In the genomic region with DNA sequence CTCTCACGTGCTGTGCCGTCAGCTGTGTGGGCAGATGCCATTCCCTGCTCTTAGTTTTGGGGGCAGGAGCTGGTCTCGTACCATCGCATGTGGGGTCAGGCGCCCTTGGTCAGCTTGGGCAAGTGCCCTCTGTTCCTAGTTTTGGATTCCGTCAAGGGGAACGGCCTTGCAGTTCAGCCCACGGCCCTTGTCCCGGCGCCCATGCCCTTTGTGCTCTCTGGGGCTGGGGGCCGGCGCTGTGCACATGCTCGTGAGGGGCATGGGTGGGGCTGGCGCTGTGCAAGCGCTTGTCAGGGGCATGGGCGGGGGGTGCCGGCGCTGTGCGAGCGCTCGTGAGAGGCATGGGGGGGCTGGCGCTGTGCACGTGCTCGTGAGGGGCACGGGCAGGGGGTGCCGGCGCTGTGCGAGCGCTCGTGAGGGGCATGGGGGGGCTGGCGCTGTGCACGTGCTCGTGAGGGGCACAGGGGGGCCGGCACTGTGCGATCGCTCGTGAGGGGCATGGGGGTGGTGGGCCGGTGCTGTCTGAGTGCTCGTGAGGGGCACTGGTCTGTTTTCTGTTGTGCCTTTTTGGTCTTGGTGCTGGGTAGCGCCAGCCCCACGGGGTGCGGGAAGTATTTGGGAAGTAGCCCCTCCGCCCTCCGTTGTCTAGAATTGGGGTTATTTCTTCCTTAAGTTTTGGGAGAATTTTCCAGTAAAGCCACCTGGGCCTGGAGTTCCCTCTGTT, we compare ENCODE assay signal across 34 cellular contexts.
"Had no signal": no experiment of that assay in that cellular context is flagged by ENCODE, and none has a peak within 500 bp of the region (broad histone marks: within the 10 kb centered on the region; RNA-seq: fewer than 3 reads in every experiment).

No MANE protein-coding gene starts in this region.

- H3K9me3 ChIP-seq: adrenal gland, ascending aorta, esophagus muscularis mucosa, heart left ventricle, left lung, psoas muscle, sigmoid colon, stomach, thyroid gland, upper lobe of right lung had no signal

- H3K27me3 Mint-ChIP-seq: activated CD4-positive, alpha-beta memory T cell treated with anti-CD3 and anti-CD28 coated beads, Interleukin-2, amount 10 ng/mL, durations not matched to agents 7 days and 5 days; activated CD4-positive, alpha-beta T cell treated with anti-CD3 and anti-CD28 coated beads, Interleukin-2, amount 10 ng/mL, durations not matched to agents 7 days and 5 days; activated T-cell treated with anti-CD3 and anti-CD28 coated beads, Interleukin-2, amount 50 U/mL, for 24 hours; brain; naive thymus-derived CD4-positive, alpha-beta T cell; stimulated activated naive B cell treated with anti-CD40 and anti-IgM and Interleukin-4, amounts not matched to agents 10 μg/mL and 1 μg/mL and 100 μg/mL, for 72 hours; T-helper 17 cell had no signal

- H3K27ac ChIP-seq: adrenal gland, ascending aorta, cardiac muscle cell, esophagus muscularis mucosa, foreskin keratinocyte, heart left ventricle, left lung, parathyroid adenoma, psoas muscle, sigmoid colon, stomach, thyroid gland, upper lobe of right lung, WERI-Rb-1 had no signal

- H3K27ac Mint-ChIP-seq: activated CD4-positive, alpha-beta memory T cell treated with anti-CD3 and anti-CD28 coated beads, Interleukin-2, amount 10 ng/mL, durations not matched to agents 7 days and 5 days; activated CD4-positive, alpha-beta T cell treated with anti-CD3 and anti-CD28 coated beads, Interleukin-2, amount 10 ng/mL, durations not matched to agents 7 days and 5 days; activated naive CD4-positive, alpha-beta T cell treated with anti-CD3 and anti-CD28 coated beads, Interleukin-2, amount 50 U/mL, for 72 hours; activated T-cell treated with anti-CD3 and anti-CD28 coated beads, Interleukin-2, amount 50 U/mL, for 24 hours; endodermal cell; mesothelial cell of epicardium; stimulated activated naive B cell treated with anti-CD40 and anti-IgM and Interleukin-4, amounts not matched to agents 10 μg/mL and 1 μg/mL and 100 μg/mL, for 72 hours; T-helper 17 cell had no signal

- DNase-seq: activated CD4-positive, alpha-beta memory T cell treated with anti-CD3 and anti-CD28 coated beads, Interleukin-2, amount 10 ng/mL, durations not matched to agents 7 days and 5 days; activated CD4-positive, alpha-beta T cell treated with anti-CD3 and anti-CD28 coated beads for 1 hour; activated CD4-positive, alpha-beta T cell treated with anti-CD3 and anti-CD28 coated beads, Interleukin-2, amount 10 ng/mL, durations not matched to agents 7 days and 5 days; activated CD8-positive, alpha-beta memory T cell treated with anti-CD3 and anti-CD28 coated beads, Interleukin-2, amount 50 U/mL, for 48 hours; activated naive CD4-positive, alpha-beta T cell; activated T-cell treated with anti-CD3 and anti-CD28 coated beads, Interleukin-2, amount 50 U/mL, for 24 hours; adrenal gland; cortex of kidney; foreskin keratinocyte; left lung; naive thymus-derived CD4-positive, alpha-beta T cell; sigmoid colon; small intestine; stimulated activated CD4-positive, alpha-beta T cell treated with anti-CD3 and anti-CD28 coated beads, Interleukin-1b, Interleukin-23, amount 100 ng/mL, for 48 hours; stimulated activated CD4-positive, alpha-beta T cell treated with anti-CD3 and anti-CD28 coated beads, Interleukin-4, amount 100 ng/mL, for 4 hours; stimulated activated CD8-positive, alpha-beta memory T cell treated with anti-CD3 and anti-CD28 coated beads, Interleukin-4, amount 100 ng/mL, for 48 hours; stimulated activated naive B cell treated with anti-CD40 and anti-IgM and Interleukin-4, amounts not matched to agents 10 μg/mL and 1 μg/mL and 100 μg/mL, for 72 hours; stomach; T-helper 17 cell; T1000; thyroid gland; upper lobe of right lung; WERI-Rb-1 had no signal

- ATAC-seq: activated naive CD4-positive, alpha-beta T cell treated with anti-CD3 and anti-CD28 coated beads, Interleukin-2, amount 50 U/mL, for 72 hours; foreskin keratinocyte; heart left ventricle; left lung; naive thymus-derived CD4-positive, alpha-beta T cell; stimulated activated naive B cell treated with anti-CD40 and anti-IgM and Interleukin-4, amounts not matched to agents 10 μg/mL and 1 μg/mL and 100 μg/mL, for 72 hours; T-helper 17 cell; upper lobe of right lung had no signal

- H3K9me3 Mint-ChIP-seq: activated CD4-positive, alpha-beta memory T cell treated with anti-CD3 and anti-CD28 coated beads, Interleukin-2, amount 10 ng/mL, durations not matched to agents 7 days and 5 days; activated CD4-positive, alpha-beta T cell treated with anti-CD3 and anti-CD28 coated beads, Interleukin-2, amount 10 ng/mL, durations not matched to agents 7 days and 5 days; activated naive CD4-positive, alpha-beta T cell treated with anti-CD3 and anti-CD28 coated beads, Interleukin-2, amount 50 U/mL, for 72 hours; activated T-cell treated with anti-CD3 and anti-CD28 coated beads, Interleukin-2, amount 50 U/mL, for 24 hours; brain; endodermal cell; mesothelial cell of epicardium; naive thymus-derived CD4-positive, alpha-beta T cell; neural crest cell; stimulated activated naive B cell treated with anti-CD40 and anti-IgM and Interleukin-4, amounts not matched to agents 10 μg/mL and 1 μg/mL and 100 μg/mL, for 72 hours had no signal

- H3K4me1 Mint-ChIP-seq: brain, endodermal cell, mesothelial cell of epicardium had no signal

- H3K4me3 ChIP-seq: adrenal gland, ascending aorta, cardiac muscle cell, esophagus muscularis mucosa, heart left ventricle, left lung, psoas muscle, sigmoid colon, stomach, thyroid gland, upper lobe of right lung had no signal

- H3K27me3 ChIP-seq: adrenal gland, ascending aorta, cardiac muscle cell, esophagus muscularis mucosa, foreskin keratinocyte, heart left ventricle, left lung, sigmoid colon, stomach, thyroid gland, upper lobe of right lung had no signal

- H3K4me1 ChIP-seq: ascending aorta, esophagus muscularis mucosa, foreskin keratinocyte, left lung, parathyroid adenoma, psoas muscle, sigmoid colon, stomach, thyroid gland, upper lobe of right lung had no signal

- H3K4me3 Mint-ChIP-seq: activated CD4-positive, alpha-beta memory T cell treated with anti-CD3 and anti-CD28 coated beads, Interleukin-2, amount 10 ng/mL, durations not matched to agents 7 days and 5 days; activated CD4-positive, alpha-beta T cell treated with anti-CD3 and anti-CD28 coated beads, Interleukin-2, amount 10 ng/mL, durations not matched to agents 7 days and 5 days; activated T-cell treated with anti-CD3 and anti-CD28 coated beads, Interleukin-2, amount 50 U/mL, for 24 hours; brain; endodermal cell; mesothelial cell of epicardium; naive thymus-derived CD4-positive, alpha-beta T cell; neural crest cell; stimulated activated naive B cell treated with anti-CD40 and anti-IgM and Interleukin-4, amounts not matched to agents 10 μg/mL and 1 μg/mL and 100 μg/mL, for 72 hours; T-helper 17 cell had no signal
